Comparison of ENCODE assay signal across 1 cellular context in the genomic region with DNA sequence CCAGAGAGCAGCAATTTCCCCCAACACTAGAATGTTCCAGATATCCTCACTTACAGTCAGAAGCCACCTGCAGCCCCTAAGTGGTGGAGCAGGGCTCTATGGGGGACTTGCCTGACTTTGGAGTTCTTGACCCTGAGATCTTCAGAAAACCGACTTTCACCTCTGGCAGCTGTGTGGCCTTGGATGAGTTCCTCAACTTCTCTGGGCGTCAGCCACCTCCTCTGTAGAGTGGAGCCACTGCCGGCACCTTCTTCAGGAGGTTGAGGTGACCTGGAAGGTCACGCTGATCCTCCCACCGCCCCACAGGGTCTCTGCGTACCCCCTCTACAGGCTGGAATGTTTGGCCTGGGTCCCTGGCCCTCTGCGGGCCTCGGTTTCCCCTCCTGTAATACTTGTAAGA.
TF ChIP-seq lines count a peak whose summit lies in the region.

No MANE protein-coding gene starts in this region.

TF ChIP-seq in K562, 482 proteins besides CTCF, POLR2A, EP300 and RAD21:
- TF ChIP-seq BRF1 (IDR thresholded peaks at IDR 0.05; ENCODE audit: borderline replicate concordance, extremely low read depth, insufficient read length): no peak
- no peak for TF ChIP-seq ZNF165 (CRISPR knock-in tag; IDR thresholded peaks at IDR 0.05; ENCODE audit: borderline replicate concordance)
- TF ChIP-seq ZFP36 (IDR thresholded peaks at IDR 0.05; ENCODE audit: low read depth, low read length, partially characterized antibody): peak; percentile 51
- TF ChIP-seq, protein P1, sequence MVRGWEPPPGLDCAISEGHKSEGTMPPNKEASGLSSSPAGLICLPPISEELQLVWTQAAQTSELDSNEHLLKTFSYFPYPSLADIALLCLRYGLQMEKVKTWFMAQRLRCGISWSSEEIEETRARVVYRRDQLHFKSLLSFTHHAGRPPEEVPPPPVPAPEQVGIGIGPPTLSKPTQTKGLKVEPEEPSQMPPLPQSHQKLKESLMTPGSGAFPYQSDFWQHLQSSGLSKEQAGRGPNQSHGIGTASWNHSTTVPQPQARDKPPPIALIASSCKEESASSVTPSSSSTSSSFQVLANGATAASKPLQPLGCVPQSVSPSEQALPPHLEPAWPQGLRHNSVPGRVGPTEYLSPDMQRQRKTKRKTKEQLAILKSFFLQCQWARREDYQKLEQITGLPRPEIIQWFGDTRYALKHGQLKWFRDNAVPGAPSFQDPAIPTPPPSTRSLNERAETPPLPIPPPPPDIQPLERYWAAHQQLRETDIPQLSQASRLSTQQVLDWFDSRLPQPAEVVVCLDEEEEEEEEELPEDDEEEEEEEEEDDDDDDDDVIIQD (CRISPR knock-in tag; IDR thresholded peaks at IDR 0.05): no peak
- TF ChIP-seq, protein P2, sequence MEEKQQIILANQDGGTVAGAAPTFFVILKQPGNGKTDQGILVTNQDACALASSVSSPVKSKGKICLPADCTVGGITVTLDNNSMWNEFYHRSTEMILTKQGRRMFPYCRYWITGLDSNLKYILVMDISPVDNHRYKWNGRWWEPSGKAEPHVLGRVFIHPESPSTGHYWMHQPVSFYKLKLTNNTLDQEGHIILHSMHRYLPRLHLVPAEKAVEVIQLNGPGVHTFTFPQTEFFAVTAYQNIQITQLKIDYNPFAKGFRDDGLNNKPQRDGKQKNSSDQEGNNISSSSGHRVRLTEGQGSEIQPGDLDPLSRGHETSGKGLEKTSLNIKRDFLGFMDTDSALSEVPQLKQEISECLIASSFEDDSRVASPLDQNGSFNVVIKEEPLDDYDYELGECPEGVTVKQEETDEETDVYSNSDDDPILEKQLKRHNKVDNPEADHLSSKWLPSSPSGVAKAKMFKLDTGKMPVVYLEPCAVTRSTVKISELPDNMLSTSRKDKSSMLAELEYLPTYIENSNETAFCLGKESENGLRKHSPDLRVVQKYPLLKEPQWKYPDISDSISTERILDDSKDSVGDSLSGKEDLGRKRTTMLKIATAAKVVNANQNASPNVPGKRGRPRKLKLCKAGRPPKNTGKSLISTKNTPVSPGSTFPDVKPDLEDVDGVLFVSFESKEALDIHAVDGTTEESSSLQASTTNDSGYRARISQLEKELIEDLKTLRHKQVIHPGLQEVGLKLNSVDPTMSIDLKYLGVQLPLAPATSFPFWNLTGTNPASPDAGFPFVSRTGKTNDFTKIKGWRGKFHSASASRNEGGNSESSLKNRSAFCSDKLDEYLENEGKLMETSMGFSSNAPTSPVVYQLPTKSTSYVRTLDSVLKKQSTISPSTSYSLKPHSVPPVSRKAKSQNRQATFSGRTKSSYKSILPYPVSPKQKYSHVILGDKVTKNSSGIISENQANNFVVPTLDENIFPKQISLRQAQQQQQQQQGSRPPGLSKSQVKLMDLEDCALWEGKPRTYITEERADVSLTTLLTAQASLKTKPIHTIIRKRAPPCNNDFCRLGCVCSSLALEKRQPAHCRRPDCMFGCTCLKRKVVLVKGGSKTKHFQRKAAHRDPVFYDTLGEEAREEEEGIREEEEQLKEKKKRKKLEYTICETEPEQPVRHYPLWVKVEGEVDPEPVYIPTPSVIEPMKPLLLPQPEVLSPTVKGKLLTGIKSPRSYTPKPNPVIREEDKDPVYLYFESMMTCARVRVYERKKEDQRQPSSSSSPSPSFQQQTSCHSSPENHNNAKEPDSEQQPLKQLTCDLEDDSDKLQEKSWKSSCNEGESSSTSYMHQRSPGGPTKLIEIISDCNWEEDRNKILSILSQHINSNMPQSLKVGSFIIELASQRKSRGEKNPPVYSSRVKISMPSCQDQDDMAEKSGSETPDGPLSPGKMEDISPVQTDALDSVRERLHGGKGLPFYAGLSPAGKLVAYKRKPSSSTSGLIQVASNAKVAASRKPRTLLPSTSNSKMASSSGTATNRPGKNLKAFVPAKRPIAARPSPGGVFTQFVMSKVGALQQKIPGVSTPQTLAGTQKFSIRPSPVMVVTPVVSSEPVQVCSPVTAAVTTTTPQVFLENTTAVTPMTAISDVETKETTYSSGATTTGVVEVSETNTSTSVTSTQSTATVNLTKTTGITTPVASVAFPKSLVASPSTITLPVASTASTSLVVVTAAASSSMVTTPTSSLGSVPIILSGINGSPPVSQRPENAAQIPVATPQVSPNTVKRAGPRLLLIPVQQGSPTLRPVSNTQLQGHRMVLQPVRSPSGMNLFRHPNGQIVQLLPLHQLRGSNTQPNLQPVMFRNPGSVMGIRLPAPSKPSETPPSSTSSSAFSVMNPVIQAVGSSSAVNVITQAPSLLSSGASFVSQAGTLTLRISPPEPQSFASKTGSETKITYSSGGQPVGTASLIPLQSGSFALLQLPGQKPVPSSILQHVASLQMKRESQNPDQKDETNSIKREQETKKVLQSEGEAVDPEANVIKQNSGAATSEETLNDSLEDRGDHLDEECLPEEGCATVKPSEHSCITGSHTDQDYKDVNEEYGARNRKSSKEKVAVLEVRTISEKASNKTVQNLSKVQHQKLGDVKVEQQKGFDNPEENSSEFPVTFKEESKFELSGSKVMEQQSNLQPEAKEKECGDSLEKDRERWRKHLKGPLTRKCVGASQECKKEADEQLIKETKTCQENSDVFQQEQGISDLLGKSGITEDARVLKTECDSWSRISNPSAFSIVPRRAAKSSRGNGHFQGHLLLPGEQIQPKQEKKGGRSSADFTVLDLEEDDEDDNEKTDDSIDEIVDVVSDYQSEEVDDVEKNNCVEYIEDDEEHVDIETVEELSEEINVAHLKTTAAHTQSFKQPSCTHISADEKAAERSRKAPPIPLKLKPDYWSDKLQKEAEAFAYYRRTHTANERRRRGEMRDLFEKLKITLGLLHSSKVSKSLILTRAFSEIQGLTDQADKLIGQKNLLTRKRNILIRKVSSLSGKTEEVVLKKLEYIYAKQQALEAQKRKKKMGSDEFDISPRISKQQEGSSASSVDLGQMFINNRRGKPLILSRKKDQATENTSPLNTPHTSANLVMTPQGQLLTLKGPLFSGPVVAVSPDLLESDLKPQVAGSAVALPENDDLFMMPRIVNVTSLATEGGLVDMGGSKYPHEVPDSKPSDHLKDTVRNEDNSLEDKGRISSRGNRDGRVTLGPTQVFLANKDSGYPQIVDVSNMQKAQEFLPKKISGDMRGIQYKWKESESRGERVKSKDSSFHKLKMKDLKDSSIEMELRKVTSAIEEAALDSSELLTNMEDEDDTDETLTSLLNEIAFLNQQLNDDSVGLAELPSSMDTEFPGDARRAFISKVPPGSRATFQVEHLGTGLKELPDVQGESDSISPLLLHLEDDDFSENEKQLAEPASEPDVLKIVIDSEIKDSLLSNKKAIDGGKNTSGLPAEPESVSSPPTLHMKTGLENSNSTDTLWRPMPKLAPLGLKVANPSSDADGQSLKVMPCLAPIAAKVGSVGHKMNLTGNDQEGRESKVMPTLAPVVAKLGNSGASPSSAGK (IDR thresholded peaks at IDR 0.05): no peak
